ENCODE assay signal across 10 cellular contexts in the genomic region with DNA sequence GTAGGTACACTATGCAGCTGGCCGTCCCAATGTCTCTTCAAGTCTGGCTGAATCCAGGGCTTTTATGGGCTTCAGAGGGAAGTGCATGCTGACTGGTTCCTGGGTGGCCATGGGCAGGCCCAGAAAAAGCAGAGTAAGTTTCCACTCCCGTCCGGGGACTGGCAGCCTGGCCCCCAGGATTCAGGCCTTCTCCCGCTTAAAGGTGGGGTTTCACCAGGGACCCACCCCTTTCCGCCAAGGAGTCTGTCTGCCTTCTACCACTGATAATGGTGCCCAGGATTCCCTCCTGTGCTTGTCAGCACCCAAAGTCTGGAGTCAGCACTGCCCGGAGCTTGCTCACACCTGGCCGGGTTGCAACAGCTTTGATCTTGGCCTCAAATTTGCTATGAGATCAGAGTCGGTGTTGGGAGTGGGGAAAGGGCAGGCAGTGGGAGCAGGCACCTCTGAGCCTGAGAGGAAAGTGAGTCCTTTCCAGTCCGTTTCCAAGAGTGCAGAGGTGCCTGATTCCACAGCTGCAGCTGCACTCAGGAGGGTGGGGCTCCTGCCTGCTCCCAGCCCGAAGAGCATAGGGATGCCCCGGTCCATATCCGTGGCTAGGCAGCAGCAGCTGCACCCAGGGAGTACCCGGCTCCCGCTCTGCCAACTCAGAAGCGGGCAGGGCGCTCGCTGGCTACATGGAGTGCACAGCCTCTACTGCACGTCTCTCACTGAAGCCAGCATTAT.
"Had no signal": no experiment of that assay in that cellular context is flagged by ENCODE, and none has a peak within 500 bp of the region (broad histone marks: within the 10 kb centered on the region; RNA-seq: fewer than 3 reads in every experiment).

No MANE protein-coding gene starts in this region.

- H3K9me3 Mint-ChIP-seq: T-helper 2 cell treated with Interferon-gamma antibody and Interleukin-4, amounts not matched to agents 5 μg/mL and 100 μg/mL, for 36 hours; type B pancreatic cell had no signal

- DNase-seq: activated CD4-positive, alpha-beta memory T cell treated with anti-CD3 and anti-CD28 coated beads for 36 hours; activated T-cell treated with anti-CD3 and anti-CD28 coated beads, Interleukin-2, amount 50 U/mL, for 48 hours; effector CD8-positive, alpha-beta T cell; gastrocnemius medialis; midbrain; stimulated activated naive CD4-positive, alpha-beta T cell had no signal

- H3K27ac Mint-ChIP-seq: activated CD4-positive, alpha-beta memory T cell treated with anti-CD3 and anti-CD28 coated beads for 36 hours; progenitor cell of endocrine pancreas; T-helper 2 cell treated with Interferon-gamma antibody and Interleukin-4, amounts not matched to agents 5 μg/mL and 100 μg/mL, for 36 hours; type B pancreatic cell had no signal

- ATAC-seq: gastrocnemius medialis, right cardiac atrium had no signal

- H3K36me3 Mint-ChIP-seq: activated CD4-positive, alpha-beta memory T cell treated with anti-CD3 and anti-CD28 coated beads for 36 hours; type B pancreatic cell had no signal

- H3K27me3 Mint-ChIP-seq: activated CD4-positive, alpha-beta memory T cell treated with anti-CD3 and anti-CD28 coated beads for 36 hours; progenitor cell of endocrine pancreas; type B pancreatic cell had no signal

- H3K4me3 Mint-ChIP-seq: activated CD4-positive, alpha-beta memory T cell treated with anti-CD3 and anti-CD28 coated beads for 36 hours; T-helper 2 cell treated with Interferon-gamma antibody and Interleukin-4, amounts not matched to agents 5 μg/mL and 100 μg/mL, for 36 hours; type B pancreatic cell had no signal
